Comparison of ENCODE assay signal across 24 cellular contexts in the genomic region with DNA sequence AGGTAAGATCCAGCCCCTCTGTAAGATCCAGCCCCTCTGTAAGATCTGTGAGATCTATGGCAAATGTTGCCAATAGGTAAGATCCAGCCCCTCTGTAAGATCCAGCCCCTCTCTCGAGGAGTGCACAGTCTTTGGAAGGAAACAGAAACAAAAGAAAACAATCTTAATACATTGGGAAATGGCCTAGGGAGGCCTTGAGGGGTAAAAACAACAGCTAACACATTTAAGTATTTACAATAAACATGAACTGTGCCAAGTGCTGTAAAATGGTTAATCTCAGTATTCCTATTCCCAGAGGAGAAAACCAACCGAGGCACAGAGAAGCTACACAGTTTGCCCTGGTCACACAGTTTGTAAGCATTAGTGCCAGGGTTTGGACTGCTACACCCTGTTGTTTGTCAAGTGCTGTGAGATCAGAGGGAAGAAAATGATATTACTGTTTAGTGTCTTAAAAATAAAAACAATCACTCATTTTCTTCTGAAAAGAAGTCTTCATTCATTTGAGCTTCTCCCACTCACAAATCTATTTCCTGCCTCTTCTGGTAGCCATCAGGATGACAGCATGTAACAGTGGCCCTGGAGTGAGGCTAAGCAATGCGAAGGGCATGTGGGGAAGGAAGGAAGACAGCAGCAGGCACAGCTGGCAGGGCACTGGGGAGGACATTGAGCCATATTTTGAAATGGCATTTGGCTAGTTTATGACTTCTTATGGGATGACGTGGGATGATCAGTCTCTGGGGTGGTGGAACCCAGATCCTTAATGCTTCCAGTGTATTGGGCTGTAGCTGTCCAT.
A peak's percentile ranks its signal among the peaks of the same experiment; 100 is the strongest.
DNase-seq lines count a peak whose midpoint lies in the region; ATAC-seq and TF ChIP-seq lines count a peak whose summit lies in the region.
"Had no signal": no experiment of that assay in that cellular context is flagged by ENCODE, and none has a peak within 500 bp of the region (broad histone marks: within the 10 kb centered on the region; RNA-seq: fewer than 3 reads in every experiment).

No MANE protein-coding gene starts in this region.

- dilution Hi-C loops in mammary epithelial cell (cut with HindIII; ENCODE audit: low sequenced_read_pairs), result no loop called here

- CTCF ChIA-PET in mammary epithelial cell (lab: Charles Lee; ENCODE audit: low non-redundant PET), result no interaction called here

- H3K36me3 ChIP-seq in mammary epithelial cell (ENCODE audit: insufficient read depth, low read length) (no peaks in the 10 kb centered on the region), breast epithelium (no peaks in the 10 kb centered on the region), adipocyte (ENCODE audit: control insufficient read depth, insufficient read depth, low read length, severe bottlenecking) (no peaks in the 10 kb centered on the region), SJCRH30 (no peaks in the 10 kb centered on the region)
- H3K36me3 ChIP-seq: stomach had no signal

- H3K4me1 ChIP-seq in mammary epithelial cell (ENCODE audit: insufficient read depth, low read length), result peaks cover 8% of the 10 kb centered on the region
- H3K4me1 ChIP-seq in breast epithelium, result no peaks in the 10 kb centered on the region
- peaks cover 8% of the 10 kb centered on the region for H3K4me1 ChIP-seq in adipocyte (ENCODE audit: control insufficient read depth, insufficient read depth, low read length)
- no peaks in the 10 kb centered on the region for H3K4me1 ChIP-seq in SJCRH30
- H3K4me1 ChIP-seq: stomach had no signal

- no peak for ATAC-seq in GM18907 (IDR thresholded peaks at IDR 0.05; ENCODE audit: unreplicated experiment)
- no peak for ATAC-seq in GM19395 (IDR thresholded peaks at IDR 0.05; ENCODE audit: unreplicated experiment)
- ATAC-seq: activated CD4-positive, CD25-positive, alpha-beta regulatory T cell treated with anti-CD3 and anti-CD28 coated beads, Interleukin-2, amount 50 U/mL, for 24 hours; activated T-cell treated with anti-CD3 and anti-CD28 coated beads, Interleukin-2, amount 50 U/mL, for 72 hours; K562; PC-3 had no signal

- no peak for DNase-seq in mammary epithelial cell
- DNase-seq in breast epithelium (ENCODE audit: low spot score in 2 of 2), result no peak
- DNase-seq in adipocyte (ENCODE audit: low read depth), result peak; percentile 14
- peak; percentile 9 for DNase-seq in iPS DF 19.7 (ENCODE audit: low read depth, low spot score)
- no peak for DNase-seq in LoVo (ENCODE audit: low spot score)
- DNase-seq in SJCRH30, result no peak
- DNase-seq: 8988T; activated naive CD8-positive, alpha-beta T cell treated with anti-CD3 and anti-CD28 coated beads for 36 hours; activated T-cell treated with anti-CD3 and anti-CD28 coated beads, Interleukin-2, amount 50 U/mL, for 72 hours; C1 segment of cervical spinal cord; HFFc6; NCI-H1048; NCI-H1930; NCI-H345; nucleus accumbens; PC-3; SK-N-SH; stimulated activated CD4-positive, alpha-beta T cell treated with anti-CD3 and anti-CD28 coated beads, Interleukin-4, amount 100 ng/mL, for 1 hour; stomach; trophoblast cell had no signal

- intact Hi-C loops in mammary epithelial cell (cut with micrococcal nuclease) (loop anchor here (10.0 kb wide), 1 partner anchor 79 kb away; no protein-coding TSS in a partner anchor), breast epithelium (cut with DNase I; ENCODE audit: low total_unique reads) (no loop called here)

- in situ Hi-C loops in mammary epithelial cell (cut with MboI; ENCODE audit: low sequenced_read_pairs in 2 of 2), result no loop called here

- TF ChIP-seq CTCF in mammary epithelial cell (conservative IDR thresholded peaks at IDR 0.05 in 1 of 2, IDR thresholded peaks at IDR 0.05 in 1 of 2; ENCODE audit: extremely low read depth in 1 of 2, insufficient read depth in 1 of 2, low read depth in 1 of 2, low read length in 2 of 2) (no peak), breast epithelium (IDR thresholded peaks at IDR 0.05) (no peak)

- H3K4me3 ChIP-seq in mammary epithelial cell (replicated peaks in 1 of 3; ENCODE audit: insufficient read depth in 1 of 3, low read depth in 2 of 3, low read length in 3 of 3) (no peak overlapping the region), breast epithelium (no peak overlapping the region), adipocyte (ENCODE audit: low read length) (no peak overlapping the region), SJCRH30 (no peak overlapping the region)
- H3K4me3 ChIP-seq: K562, stomach had no signal

- no peak overlapping the region for H3K9ac ChIP-seq in mammary epithelial cell (ENCODE audit: insufficient read depth, low read length)
- no peak overlapping the region for H3K9ac ChIP-seq in adipocyte (ENCODE audit: low read length)
- H3K9ac ChIP-seq: SK-N-SH had no signal

- H2AFZ ChIP-seq in mammary epithelial cell (ENCODE audit: low read depth, low read length), result peak overlapping the region; percentile 32

- H3K79me2 ChIP-seq in mammary epithelial cell (ENCODE audit: insufficient read depth, low read length), result no peaks in the 10 kb centered on the region

- H3K4me2 ChIP-seq in mammary epithelial cell (ENCODE audit: insufficient read depth, low read depth, low read length), result no peak overlapping the region
- H3K4me2 ChIP-seq: SK-N-SH had no signal

- BruUV-seq in mammary epithelial cell (replicated peaks; lab: Mats Ljungman, UMichigan), result no TSS peak

- H3K9me3 ChIP-seq in mammary epithelial cell (replicated peaks; ENCODE audit: insufficient read depth, low read length) (no peaks in the 10 kb centered on the region), breast epithelium (no peaks in the 10 kb centered on the region), adipocyte (ENCODE audit: control insufficient read depth, low read length) (no peaks in the 10 kb centered on the region), SJCRH30 (replicated peaks) (no peaks in the 10 kb centered on the region)
- H3K9me3 ChIP-seq: SK-N-SH, stomach had no signal

- WGBS in mammary epithelial cell (ENCODE audit: low coverage, missing lambda C conversion rate), result 52% methylated on average over 4 of the region's 4 CpGs

- TF ChIP-seq POLR2A in breast epithelium (IDR thresholded peaks at IDR 0.05), result no peak

- H3K27ac ChIP-seq in mammary epithelial cell (ENCODE audit: insufficient read depth, low read depth, low read length) (no peak overlapping the region), breast epithelium (no peak overlapping the region), SJCRH30 (no peak overlapping the region)
- H3K27ac ChIP-seq: stomach had no signal

- no peaks in the 10 kb centered on the region for H4K20me1 ChIP-seq in mammary epithelial cell (ENCODE audit: insufficient read depth, low read length)

- no peaks in the 10 kb centered on the region for H3K27me3 ChIP-seq in mammary epithelial cell (ENCODE audit: insufficient read depth, low read length)
- H3K27me3 ChIP-seq in breast epithelium, result no peaks in the 10 kb centered on the region
- H3K27me3 ChIP-seq in adipocyte (replicated peaks; ENCODE audit: control insufficient read depth, insufficient read depth, low read length), result no peaks in the 10 kb centered on the region
- H3K27me3 ChIP-seq in SJCRH30, result no peaks in the 10 kb centered on the region
- H3K27me3 ChIP-seq: stomach had no signal

Comparison
In these comparisons a context has a peak if more than half of its experiments do, and no peak if none do; other contexts are left out.
1. DNase-seq: peak in adipocyte (single experiment) and iPS DF 19.7 (single experiment); none in mammary epithelial cell (single experiment), breast epithelium (0 of 2), LoVo (single experiment) and SJCRH30 (0 of 2).